ENCODE assay signal across 33 cellular contexts in genomic region chr6:132446136-132446535, GRCh38. TPM values are rescaled to one million over a fixed set of nuclear protein-coding genes. Genes with fewer than 3 reads are reported as not detected.
DNase-seq lines count a peak whose midpoint lies in the region; ATAC-seq and TF ChIP-seq lines count a peak whose summit lies in the region.
"Had no signal": no experiment of that assay in that cellular context is flagged by ENCODE, and none has a peak within 500 bp of the region (broad histone marks: within the 10 kb centered on the region; RNA-seq: fewer than 3 reads in every experiment).

No MANE protein-coding gene starts in this region.

- peaks cover 11% of the 10 kb centered on the region for H3K9me3 ChIP-seq in adipocyte (ENCODE audit: control insufficient read depth, low read length)
- peaks cover 18% of the 10 kb centered on the region for H3K9me3 ChIP-seq in mesenchymal stem cell (ENCODE audit: control insufficient read depth, low read length)
- peaks cover 2% of the 10 kb centered on the region for H3K9me3 ChIP-seq in smooth muscle cell (replicated peaks; ENCODE audit: low read depth)

- peak overlapping the region; percentile 94 for H3K27ac Mint-ChIP-seq in HFFc6
- H3K27ac Mint-ChIP-seq: activated CD4-positive, alpha-beta T cell treated with anti-CD3 and anti-CD28 coated beads, Interleukin-2, amount 10 ng/mL, durations not matched to agents 24 days and 14 days; activated naive CD4-positive, alpha-beta T cell treated with anti-CD3 and anti-CD28 coated beads, Interleukin-2, amount 50 U/mL, for 72 hours; memory B cell; progenitor cell of endocrine pancreas; type B pancreatic cell had no signal

- H2BK5ac ChIP-seq in mesenchymal stem cell (ENCODE audit: low read depth, low read length, poor library complexity, severe bottlenecking) = no peak overlapping the region

- ATAC-seq in HG03025 (IDR thresholded peaks at IDR 0.05; ENCODE audit: low FRiP score, unreplicated experiment) = no peak
- no peak for ATAC-seq in HG03095 (IDR thresholded peaks at IDR 0.05; ENCODE audit: unreplicated experiment)
- no peak for ATAC-seq in omental fat pad (ENCODE audit: low FRiP score)
- ATAC-seq: activated naive CD4-positive, alpha-beta T cell treated with anti-CD3 and anti-CD28 coated beads, Interleukin-2, amount 50 U/mL, for 72 hours; Panc1; sciatic nerve had no signal

- peak overlapping the region; percentile 73 for H3K9ac ChIP-seq in adipocyte (ENCODE audit: low read length)
- peak overlapping the region; percentile 46 for H3K9ac ChIP-seq in mesenchymal stem cell (ENCODE audit: low read length)
- H3K9ac ChIP-seq in smooth muscle cell (ENCODE audit: low read depth) = no peak overlapping the region

- no peak overlapping the region for H2AFZ ChIP-seq in mesenchymal stem cell (ENCODE audit: low read depth, low read length)
- H2AFZ ChIP-seq in smooth muscle cell (ENCODE audit: low read depth) = no peak overlapping the region

- peaks cover 12% of the 10 kb centered on the region for H3K36me3 ChIP-seq in adipocyte (ENCODE audit: control insufficient read depth, insufficient read depth, low read length, severe bottlenecking)
- H3K36me3 ChIP-seq in mesenchymal stem cell (ENCODE audit: control insufficient read depth in 1 of 2, insufficient read depth in 2 of 2, low read depth in 1 of 2, low read length in 2 of 2) = peaks cover 8 to 36% of the 10 kb centered on the region in 2 experiments
- no peaks in the 10 kb centered on the region for H3K36me3 ChIP-seq in smooth muscle cell (ENCODE audit: low read depth)
- H3K36me3 ChIP-seq: cardiac muscle cell, WERI-Rb-1 had no signal

- H3K14ac ChIP-seq in mesenchymal stem cell (ENCODE audit: low read length in 2 of 2) = no peak overlapping the region

- H3F3A ChIP-seq in smooth muscle cell (ENCODE audit: low read depth) = no peaks in the 10 kb centered on the region

- peaks cover 45% of the 10 kb centered on the region for H3K4me1 ChIP-seq in adipocyte (ENCODE audit: control insufficient read depth, insufficient read depth, low read length)
- no peaks in the 10 kb centered on the region for H3K4me1 ChIP-seq in mesenchymal stem cell (ENCODE audit: control insufficient read depth, insufficient read depth, low read depth, low read length)
- H3K4me1 ChIP-seq in smooth muscle cell (ENCODE audit: low read depth) = peaks cover 8% of the 10 kb centered on the region

- TF ChIP-seq CTCF in HFFc6 (IDR thresholded peaks at IDR 0.05) = no peak
- no peak for TF ChIP-seq CTCF in smooth muscle cell (IDR thresholded peaks at IDR 0.05; ENCODE audit: borderline replicate concordance, insufficient read depth, poor library complexity, severe bottlenecking)
- no peak for TF ChIP-seq CTCF in omental fat pad (IDR thresholded peaks at IDR 0.05)

- no peak overlapping the region for H3K23ac ChIP-seq in mesenchymal stem cell (ENCODE audit: low read length in 2 of 2)

- peaks cover 26% of the 10 kb centered on the region for H3K9me3 Mint-ChIP-seq in HFFc6
- H3K9me3 Mint-ChIP-seq: type B pancreatic cell had no signal

- no peak overlapping the region for H2AK5ac ChIP-seq in mesenchymal stem cell (ENCODE audit: low read length, severe bottlenecking)

- H3K36me3 Mint-ChIP-seq in HFFc6 (ENCODE audit: low read depth) = peaks cover 66% of the 10 kb centered on the region

- H2BK12ac ChIP-seq in mesenchymal stem cell (ENCODE audit: low read length in 2 of 2) = no peak overlapping the region

- H2BK15ac ChIP-seq in mesenchymal stem cell (ENCODE audit: low read depth, poor library complexity, severe bottlenecking) = no peak overlapping the region

- H4K91ac ChIP-seq in mesenchymal stem cell (ENCODE audit: low read length) = no peak overlapping the region

- H2BK120ac ChIP-seq in mesenchymal stem cell (ENCODE audit: low read depth, low read length) = no peak overlapping the region

- H3K27me3 Mint-ChIP-seq in HFFc6 (ENCODE audit: insufficient read depth) = no peaks in the 10 kb centered on the region
- H3K27me3 Mint-ChIP-seq: activated CD4-positive, alpha-beta T cell treated with anti-CD3 and anti-CD28 coated beads, Interleukin-2, amount 10 ng/mL, durations not matched to agents 24 days and 14 days; memory B cell; progenitor cell of endocrine pancreas; type B pancreatic cell had no signal

- DNase-seq in HFFc6 (no peak), adipocyte (ENCODE audit: low read depth) (peak; percentile 13), mesenchymal stem cell (no peak), smooth muscle cell (lab: John Stamatoyannopoulos, UW; ENCODE audit: unreplicated experiment) (no peak), NCI-H524 treated with DMSO at 0.1 percent for 48 hours (lab: John Stamatoyannopoulos, UW) (no peak), omental fat pad (ENCODE audit: low spot score) (no peak)
- DNase-seq: activated CD4-positive, alpha-beta T cell treated with anti-CD3 and anti-CD28 coated beads, Interleukin-2, amount 10 ng/mL, durations not matched to agents 24 days and 14 days; activated effector memory CD4-positive, alpha-beta T cell treated with Interleukin-2 at 50 U/mL for 16 hours; anterior cingulate cortex; DMS79 treated with DMSO at 0.1 percent for 48 hours; effector CD4-positive, alpha-beta T cell; GF-D8; glutamatergic neuron; GOT3; KBM-7; NCI-H1105 treated with DMSO at 0.1 percent for 48 hours; NCI-H1930; NCI-H510A treated with DMSO at 0.1 percent for 48 hours; NK-92 treated with Interleukin-12 subunit alpha and Interleukin-12 subunit beta, amount 100 ng/mL, for 24 hours; SIG-M5; stimulated activated CD4-positive, alpha-beta T cell treated with anti-CD3 and anti-CD28 coated beads, Interleukin-4, amount 100 ng/mL, for 4 hours; substantia nigra; WERI-Rb-1 had no signal

- no peak overlapping the region for H3K18ac ChIP-seq in mesenchymal stem cell (ENCODE audit: low read depth in 1 of 2, low read length in 2 of 2)

- peak overlapping the region; percentile 41 for H3K4me3 ChIP-seq in adipocyte (ENCODE audit: low read length)
- H3K4me3 ChIP-seq in mesenchymal stem cell (ENCODE audit: insufficient read depth in 1 of 2, low read depth in 1 of 2, low read length in 2 of 2) = no peak overlapping the region
- no peak overlapping the region for H3K4me3 ChIP-seq in smooth muscle cell
- H3K4me3 ChIP-seq: cardiac muscle cell had no signal

- no peaks in the 10 kb centered on the region for H3K27me3 ChIP-seq in adipocyte (replicated peaks; ENCODE audit: control insufficient read depth, insufficient read depth, low read length)
- no peaks in the 10 kb centered on the region for H3K27me3 ChIP-seq in mesenchymal stem cell (ENCODE audit: control insufficient read depth in 1 of 2, insufficient read depth in 1 of 2, low read length in 2 of 2)
- H3K27me3 ChIP-seq in smooth muscle cell (ENCODE audit: low read depth) = no peaks in the 10 kb centered on the region
- H3K27me3 ChIP-seq: cardiac muscle cell had no signal

- no peaks in the 10 kb centered on the region for H3K79me2 ChIP-seq in smooth muscle cell (ENCODE audit: low read depth)

- no peaks in the 10 kb centered on the region for H3K79me1 ChIP-seq in mesenchymal stem cell (replicated peaks; ENCODE audit: low read length, poor library complexity, severe bottlenecking)

- peak overlapping the region; percentile 73 for H3K4me3 Mint-ChIP-seq in HFFc6
- H3K4me3 Mint-ChIP-seq: activated CD4-positive, alpha-beta T cell treated with anti-CD3 and anti-CD28 coated beads, Interleukin-2, amount 10 ng/mL, durations not matched to agents 24 days and 14 days; memory B cell; type B pancreatic cell had no signal

- H3K4me1 Mint-ChIP-seq in HFFc6 (ENCODE audit: low read depth) = peaks cover 54% of the 10 kb centered on the region
- H3K4me1 Mint-ChIP-seq: activated CD4-positive, alpha-beta T cell treated with anti-CD3 and anti-CD28 coated beads, Interleukin-2, amount 10 ng/mL, durations not matched to agents 24 days and 14 days; memory B cell had no signal

- WGBS in mesenchymal stem cell = 100% methylated on average over 1 of the region's 3 CpGs
- 92% methylated on average over 3 of the region's 3 CpGs for WGBS in smooth muscle cell (ENCODE audit: low lambda C conversion rate)

- H3K27ac ChIP-seq in mesenchymal stem cell (ENCODE audit: low read length, poor library complexity, severe bottlenecking) = peak overlapping the region; percentile 65
- H3K27ac ChIP-seq in smooth muscle cell (ENCODE audit: low read depth) = peak overlapping the region; percentile 64
- H3K27ac ChIP-seq: C4-2B, cardiac muscle cell, WERI-Rb-1 had no signal

- H4K8ac ChIP-seq in mesenchymal stem cell (ENCODE audit: low read length) = no peak overlapping the region

- no peak overlapping the region for H3K4ac ChIP-seq in mesenchymal stem cell (ENCODE audit: low read depth in 1 of 2, low read length in 2 of 2)

- H3K4me2 ChIP-seq in mesenchymal stem cell (ENCODE audit: low read length, poor library complexity, severe bottlenecking) (no peak overlapping the region), smooth muscle cell (peak overlapping the region; percentile 34)

- no peaks in the 10 kb centered on the region for H4K20me1 ChIP-seq in smooth muscle cell (ENCODE audit: low read depth)

RNA-seq across cellular contexts. Expression of gene MOXD1, which starts 44.9 kb away (rescaled TPM):
- total RNA-seq in HFFc6 (2021; fragmentation: NEBNext Ultra II Directional; extraction: Animal tissue kit (Norgen Biotek cat#: 25700)) = 100 to 1,000 TPM in 5 of 6 experiments, 10 to 100 TPM in 1; 85.0 to 174 (median 153) TPM
- 30.8 TPM for polyA plus RNA-seq in mesenchymal stem cell (2013, experiment 1 of 2)
- 32.3 TPM for polyA plus RNA-seq in mesenchymal stem cell (2013, experiment 2 of 2)
- total RNA-seq in smooth muscle cell = 12.4 and 17.1 TPM in 2 replicates
- polyA plus RNA-seq in smooth muscle cell = 15.6 and 19.4 TPM in 2 replicates
- 1 to 10 TPM; 1.3 to 2.7 (median 2.0) TPM for total RNA-seq in omental fat pad
- total RNA-seq: activated CD4-positive, alpha-beta T cell treated with anti-CD3 and anti-CD28 coated beads, Interleukin-2, amount 10 ng/mL, durations not matched to agents 24 days and 14 days had no signal
